9 cellular contexts compared by ENCODE assay signal in the genomic region with DNA sequence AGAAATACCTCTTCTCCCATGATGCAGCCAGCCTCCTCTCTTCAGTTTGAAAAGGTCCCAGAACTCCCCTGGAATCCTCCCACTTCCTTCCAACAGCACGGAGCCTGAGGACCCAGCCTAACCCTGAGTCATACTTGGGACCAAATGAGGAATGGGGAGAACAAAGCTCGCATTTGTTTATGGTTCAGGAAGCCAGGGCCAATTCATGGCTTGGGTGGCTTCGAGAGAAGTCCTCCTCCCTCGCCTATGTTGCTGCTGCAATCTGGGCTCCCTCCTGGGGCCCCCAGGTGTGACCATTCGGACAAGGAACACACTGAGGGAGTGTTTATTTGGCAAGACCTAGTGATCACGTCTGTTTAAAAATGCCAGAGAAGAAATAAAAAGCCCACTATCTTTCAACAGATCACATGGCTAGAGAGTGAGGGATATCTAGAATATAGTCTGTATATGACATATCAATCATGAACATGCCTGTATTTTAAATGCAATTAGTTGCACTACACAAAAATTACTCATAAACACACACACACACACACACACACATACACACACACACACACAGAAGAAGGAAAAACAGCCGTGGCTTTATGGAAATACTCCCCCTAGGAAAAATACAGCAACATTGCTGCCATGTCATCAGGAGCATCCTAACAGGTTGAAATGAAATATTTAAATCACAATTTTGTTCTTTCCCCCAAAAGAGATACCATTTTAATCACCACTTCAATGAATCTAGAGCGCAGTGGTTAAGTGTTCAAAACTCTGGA.
DNase-seq lines count a peak whose midpoint lies in the region; ATAC-seq and TF ChIP-seq lines count a peak whose summit lies in the region.
"Had no signal": no experiment of that assay in that cellular context is flagged by ENCODE, and none has a peak within 500 bp of the region (broad histone marks: within the 10 kb centered on the region; RNA-seq: fewer than 3 reads in every experiment).

No MANE protein-coding gene starts in this region.

- H3K9me3 ChIP-seq in psoas muscle: no peaks in the 10 kb centered on the region
- H3K9me3 ChIP-seq: ascending aorta had no signal

- peak overlapping the region in 12 of 21 experiments; percentile 1 to 61 (median 46) for H3K27ac ChIP-seq in skin epidermis
- no peak overlapping the region for H3K27ac ChIP-seq in psoas muscle
- H3K27ac ChIP-seq: ascending aorta had no signal

- TF ChIP-seq CTCF in astrocyte of the cerebellum (IDR thresholded peaks at IDR 0.05; ENCODE audit: low read depth, low read length, missing control alignments) (no peak), psoas muscle (IDR thresholded peaks at IDR 0.05) (no peak)

- H3K27me3 ChIP-seq in psoas muscle (ENCODE audit: insufficient read depth in 3 of 3, low read length in 2 of 3): peaks cover 0 to 4% (median 0%) of the 10 kb centered on the region in 3 donors
- H3K27me3 ChIP-seq: ascending aorta had no signal

- intact Hi-C loops in psoas muscle (cut with DNase I): no loop called here

- in situ Hi-C loops in astrocyte of the cerebellum (cut with HindIII; ENCODE audit: low sequenced_read_pairs): no loop called here

- WGBS in psoas muscle, 3 donors: 40 to 43% (median 43%) methylated on average over 8 of the region's 8 CpGs

- H3K4me3 ChIP-seq in astrocyte of the cerebellum (ENCODE audit: low read depth, low read length) (peak overlapping the region; percentile 14), skin epidermis (no peak overlapping the region), psoas muscle (no peak overlapping the region)
- H3K4me3 ChIP-seq: ascending aorta had no signal

- H3K36me3 ChIP-seq in psoas muscle (ENCODE audit: insufficient read depth in 1 of 2, low read depth in 1 of 2): no peaks in the 10 kb centered on the region
- H3K36me3 ChIP-seq: ascending aorta had no signal

- ATAC-seq in psoas muscle: no peak

- no peaks in the 10 kb centered on the region for H3K4me1 ChIP-seq in psoas muscle
- H3K4me1 ChIP-seq: ascending aorta had no signal

- DNase-seq in HCEC 1CT (peak; percentile 73), astrocyte of the cerebellum (ENCODE audit: low read depth) (peak; percentile 53), hippocampal formation (lab: John Stamatoyannopoulos, UW) (peak; percentile 29 to 54), psoas muscle (no peak), CD1c-positive myeloid dendritic cell (ENCODE audit: extremely low spot score) (no peak)
- DNase-seq in stimulated activated CD4-positive, alpha-beta T cell treated with anti-CD3 and anti-CD28 coated beads, Interleukin-12 subunit alpha, Interleukin-12 subunit beta, amount 100 ng/mL, for 4 hours: no peak
- DNase-seq in activated CD4-positive, alpha-beta T cell treated with anti-CD3 and anti-CD28 coated beads, Interleukin-2, amount 50 U/mL, for 4 hours: no peak

Comparison
In these comparisons a context has a peak if more than half of its experiments do, and no peak if none do; other contexts are left out.
1. DNase-seq: peak in HCEC 1CT (single experiment), astrocyte of the cerebellum (single experiment) and hippocampal formation (2 of 2); none in psoas muscle (0 of 2), stimulated activated CD4-positive, alpha-beta T cell treated with anti-CD3 and anti-CD28 coated beads, Interleukin-12 subunit alpha, Interleukin-12 subunit beta, amount 100 ng/mL, for 4 hours (single experiment), CD1c-positive myeloid dendritic cell (single experiment) and activated CD4-positive, alpha-beta T cell treated with anti-CD3 and anti-CD28 coated beads, Interleukin-2, amount 50 U/mL, for 4 hours (0 of 2).